9 cellular contexts compared by ENCODE assay signal in genomic region chr1:151720190-151720953, GRCh38. TPM values are rescaled to one million over a fixed set of nuclear protein-coding genes. Genes with fewer than 3 reads are reported as not detected.
DNase-seq lines count a peak whose midpoint lies in the region; ATAC-seq lines count a peak whose summit lies in the region.
"Had no signal": no experiment of that assay in that cellular context is flagged by ENCODE, and none has a peak within 500 bp of the region (broad histone marks: within the 10 kb centered on the region; RNA-seq: fewer than 3 reads in every experiment).

No MANE protein-coding gene starts in this region.

- H3K36me3 Mint-ChIP-seq in natural killer cell treated with Interleukin-12 subunit alpha and Interleukin-12 subunit beta and Interleukin-15 and Interleukin-18, amount 100 ng/mL, for 72 hours, result no peaks in the 10 kb centered on the region

- H3K9ac ChIP-seq in duodenal mucosa (ENCODE audit: low read depth in 1 of 2, low read length in 2 of 2), result peak overlapping the region; percentile 58 to 73

- peaks cover 18 to 19% of the 10 kb centered on the region in 2 donors for H3K4me1 ChIP-seq in duodenal mucosa (ENCODE audit: control insufficient read depth in 1 of 2, insufficient read depth in 2 of 2, low read length in 2 of 2)

- peak overlapping the region in 1 of 2 donors; percentile 77 for H3K27ac Mint-ChIP-seq in natural killer cell treated with Interleukin-12 subunit alpha and Interleukin-12 subunit beta and Interleukin-15 and Interleukin-18, amount 100 ng/mL, for 72 hours

- H3K27me3 Mint-ChIP-seq in natural killer cell treated with Interleukin-12 subunit alpha and Interleukin-12 subunit beta and Interleukin-15 and Interleukin-18, amount 100 ng/mL, for 72 hours, result peaks cover 31 to 44% of the 10 kb centered on the region in 2 donors

- in situ Hi-C loops in G401 (cut with HindIII; ENCODE audit: low sequenced_read_pairs), result no loop called here

- no peaks in the 10 kb centered on the region for H3K9me3 ChIP-seq in duodenal mucosa (ENCODE audit: control insufficient read depth in 1 of 2, low read length in 2 of 2)

- no peaks in the 10 kb centered on the region for H3K9me3 Mint-ChIP-seq in natural killer cell treated with Interleukin-12 subunit alpha and Interleukin-12 subunit beta and Interleukin-15 and Interleukin-18, amount 100 ng/mL, for 72 hours

- no peak for ATAC-seq in natural killer cell treated with Interleukin-12 subunit alpha and Interleukin-12 subunit beta and Interleukin-15 and Interleukin-18, amount 100 ng/mL, for 72 hours
- ATAC-seq in HG02852 (IDR thresholded peaks at IDR 0.05; ENCODE audit: unreplicated experiment) (no peak), HG03095 (IDR thresholded peaks at IDR 0.05; ENCODE audit: unreplicated experiment) (no peak)

- peak overlapping the region; percentile 5 for H3K27ac ChIP-seq in duodenal mucosa (ENCODE audit: low read depth, low read length)
- H3K27ac ChIP-seq: HL-60 had no signal

- peaks cover 19 to 28% of the 10 kb centered on the region in 2 donors for H3K4me1 Mint-ChIP-seq in natural killer cell treated with Interleukin-12 subunit alpha and Interleukin-12 subunit beta and Interleukin-15 and Interleukin-18, amount 100 ng/mL, for 72 hours (ENCODE audit: low read depth in 2 of 2)

- DNase-seq in G401 (ENCODE audit: low spot score) (peak; percentile 55), MV-4-11 (lab: John Stamatoyannopoulos, UW) (peak; percentile 25), 8988T (no peak), head of caudate nucleus (no peak)
- DNase-seq in natural killer cell treated with Interleukin-12 subunit alpha and Interleukin-12 subunit beta and Interleukin-15 and Interleukin-18, amount 100 ng/mL, for 72 hours (ENCODE audit: low spot score), result peak; percentile 15

- intact Hi-C loops in head of caudate nucleus (cut with DNase I), result no loop called here

- peak overlapping the region; percentile 78 for H3K4me3 Mint-ChIP-seq in natural killer cell treated with Interleukin-12 subunit alpha and Interleukin-12 subunit beta and Interleukin-15 and Interleukin-18, amount 100 ng/mL, for 72 hours

- H3K4me3 ChIP-seq in duodenal mucosa (ENCODE audit: low read depth in 1 of 2, low read length in 2 of 2), result peak overlapping the region; percentile 66 to 74

- peaks cover 6 to 11% of the 10 kb centered on the region in 2 donors for H3K27me3 ChIP-seq in duodenal mucosa (ENCODE audit: control insufficient read depth in 1 of 2, insufficient read depth in 2 of 2, low read length in 2 of 2)

- no peaks in the 10 kb centered on the region for H3K36me3 ChIP-seq in duodenal mucosa (ENCODE audit: control insufficient read depth in 1 of 2, insufficient read depth in 2 of 2, low read length in 2 of 2)

RNA-seq across cellular contexts. Expression of gene RIIAD1, which starts 0.9 kb away (rescaled TPM):
- total RNA-seq in G401 (2014; rRNA removed; shearing (Covaris generic)), result not detected in 2 replicates
- not detected for total RNA-seq in natural killer cell treated with Interleukin-12 subunit alpha and Interleukin-12 subunit beta and Interleukin-15 and Interleukin-18, amount 100 ng/mL, for 72 hours

RNA-seq across cellular contexts. Expression of gene CELF3, which starts 3.8 kb away (rescaled TPM):
- total RNA-seq in G401 (2014; rRNA removed; shearing (Covaris generic)), result not detected in 2 replicates
- not detected for total RNA-seq in natural killer cell treated with Interleukin-12 subunit alpha and Interleukin-12 subunit beta and Interleukin-15 and Interleukin-18, amount 100 ng/mL, for 72 hours

RNA-seq across cellular contexts. Expression of gene MRPL9, which starts 42.9 kb away (rescaled TPM):
- total RNA-seq in G401 (2014; rRNA removed; shearing (Covaris generic)), result 173 and 199 TPM in 2 replicates
- total RNA-seq in natural killer cell treated with Interleukin-12 subunit alpha and Interleukin-12 subunit beta and Interleukin-15 and Interleukin-18, amount 100 ng/mL, for 72 hours, result 100 to 1,000 TPM; 107 to 161 TPM

Comparison
In these comparisons a context has a peak if more than half of its experiments do, and no peak if none do; other contexts are left out.
1. DNase-seq: peak in G401 (single experiment), MV-4-11 (single experiment) and natural killer cell treated with Interleukin-12 subunit alpha and Interleukin-12 subunit beta and Interleukin-15 and Interleukin-18, amount 100 ng/mL, for 72 hours (single experiment); none in 8988T (single experiment) and head of caudate nucleus (0 of 42).